ENCODE assay signal across 17 cellular contexts in the genomic region with DNA sequence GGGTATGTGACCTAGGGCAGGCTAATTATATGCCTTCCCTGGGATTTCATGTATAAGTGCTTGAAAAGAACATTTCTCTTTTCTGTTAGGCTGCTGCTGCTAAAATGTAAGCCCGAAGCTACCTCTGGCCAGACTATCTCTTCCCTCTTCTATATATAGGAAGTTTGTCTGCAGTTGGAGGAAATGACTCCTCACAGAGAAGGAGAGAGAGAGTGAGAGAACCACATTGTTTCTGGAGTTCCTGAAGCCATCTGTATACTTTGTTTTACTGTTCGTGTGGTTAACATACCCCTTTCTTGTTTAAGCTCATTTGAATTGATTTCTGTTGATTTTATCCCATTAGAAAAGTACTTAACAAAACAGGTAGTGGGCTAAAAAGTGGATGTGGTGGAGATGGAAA.
DNase-seq lines count a peak whose midpoint lies in the region; ATAC-seq and TF ChIP-seq lines count a peak whose summit lies in the region.
"Had no signal": no experiment of that assay in that cellular context is flagged by ENCODE, and none has a peak within 500 bp of the region (broad histone marks: within the 10 kb centered on the region; RNA-seq: fewer than 3 reads in every experiment).

No MANE protein-coding gene starts in this region.

- peaks cover 84% of the 10 kb centered on the region for H3K4me1 ChIP-seq in OCI-LY3 (ENCODE audit: low read length)
- peaks cover 69% of the 10 kb centered on the region for H3K4me1 ChIP-seq in mononuclear cell (ENCODE audit: insufficient read depth, low read length)
- H3K4me1 ChIP-seq in PC-9 (replicated peaks; ENCODE audit: insufficient read depth) = no peaks in the 10 kb centered on the region
- H3K4me1 ChIP-seq: SJSA1, transverse colon had no signal

- BruUV-seq in PC-9 (replicated peaks; lab: Mats Ljungman, UMichigan) = no TSS peak

- H3K27me3 ChIP-seq in OCI-LY3 (ENCODE audit: low read depth, low read length) (no peaks in the 10 kb centered on the region), mononuclear cell (ENCODE audit: insufficient read depth, low read length) (no peaks in the 10 kb centered on the region), PC-9 (ENCODE audit: insufficient read depth, low read depth) (no peaks in the 10 kb centered on the region)
- H3K27me3 ChIP-seq: SJSA1, transverse colon had no signal

- H3K27ac Mint-ChIP-seq in activated naive CD4-positive, alpha-beta T cell treated with anti-CD3 and anti-CD28 coated beads for 36 hours = no peak overlapping the region
- H3K27ac Mint-ChIP-seq: activated CD4-positive, alpha-beta memory T cell treated with anti-CD3 and anti-CD28 coated beads, Interleukin-2, amount 10 ng/mL, durations not matched to agents 7 days and 5 days had no signal

- H3K9me3 ChIP-seq in OCI-LY3 (ENCODE audit: insufficient read depth, low read length) = no peaks in the 10 kb centered on the region
- no peaks in the 10 kb centered on the region for H3K9me3 ChIP-seq in mononuclear cell (ENCODE audit: low read depth, low read length)
- H3K9me3 ChIP-seq in PC-9 (ENCODE audit: insufficient read depth, low read depth) = no peaks in the 10 kb centered on the region
- H3K9me3 ChIP-seq: SJSA1, transverse colon had no signal

- H3K36me3 Mint-ChIP-seq in activated naive CD4-positive, alpha-beta T cell treated with anti-CD3 and anti-CD28 coated beads for 36 hours (ENCODE audit: low read depth) = no peaks in the 10 kb centered on the region

- intact Hi-C loops in posterior cingulate gyrus (cut with DNase I) = no loop called here
- intact Hi-C loops in activated naive CD4-positive, alpha-beta T cell treated with anti-CD3 and anti-CD28 coated beads for 36 hours (cut with micrococcal nuclease) = no loop called here
- intact Hi-C loops in PC-9 (cut with micrococcal nuclease; ENCODE audit: unreplicated experiment) = no loop called here

- H3K4me3 Mint-ChIP-seq in activated naive CD4-positive, alpha-beta T cell treated with anti-CD3 and anti-CD28 coated beads for 36 hours = no peak overlapping the region
- H3K4me3 Mint-ChIP-seq: activated CD4-positive, alpha-beta memory T cell treated with anti-CD3 and anti-CD28 coated beads, Interleukin-2, amount 10 ng/mL, durations not matched to agents 7 days and 5 days; neural crest cell had no signal

- H3K4me2 ChIP-seq in OCI-LY3 (ENCODE audit: low read length) = peak overlapping the region; percentile 53
- H3K4me2 ChIP-seq in PC-9 = no peak overlapping the region

- H2AFZ ChIP-seq in OCI-LY3 (ENCODE audit: low read depth, low read length) = no peak overlapping the region
- H2AFZ ChIP-seq in PC-9 = no peak overlapping the region

- H3K9me2 ChIP-seq in PC-9 (ENCODE audit: insufficient read depth) = no peaks in the 10 kb centered on the region

- H4K20me1 ChIP-seq in OCI-LY3 (ENCODE audit: insufficient read depth, low read length) = peaks cover 3% of the 10 kb centered on the region; the same call in 1 of the 2 replicates
- no peaks in the 10 kb centered on the region for H4K20me1 ChIP-seq in PC-9 (ENCODE audit: insufficient read depth)

- H3K4me3 ChIP-seq in OCI-LY3 (ENCODE audit: low read length) (peak overlapping the region; percentile 45), mononuclear cell (ENCODE audit: low read length) (peak overlapping the region; percentile 3), PC-9 (no peak overlapping the region)
- H3K4me3 ChIP-seq: SJSA1, transverse colon had no signal

- H3K36me3 ChIP-seq in OCI-LY3 (replicated peaks; ENCODE audit: low read depth, low read length) (peaks cover 51% of the 10 kb centered on the region), PC-9 (ENCODE audit: low read depth) (no peaks in the 10 kb centered on the region)
- H3K36me3 ChIP-seq: SJSA1, transverse colon had no signal

- no peaks in the 10 kb centered on the region for H3K27me3 Mint-ChIP-seq in activated naive CD4-positive, alpha-beta T cell treated with anti-CD3 and anti-CD28 coated beads for 36 hours (ENCODE audit: low read depth)
- H3K27me3 Mint-ChIP-seq: activated CD4-positive, alpha-beta memory T cell treated with anti-CD3 and anti-CD28 coated beads, Interleukin-2, amount 10 ng/mL, durations not matched to agents 7 days and 5 days had no signal

- H3F3A ChIP-seq in PC-9 (ENCODE audit: insufficient read depth, low read depth) = no peaks in the 10 kb centered on the region

- DNase-seq in CD1c-positive myeloid dendritic cell (ENCODE audit: extremely low spot score) (peak; percentile 73), posterior cingulate gyrus (no peak), SW480 (ENCODE audit: low spot score) (no peak), PC-9 (no peak)
- DNase-seq in activated naive CD4-positive, alpha-beta T cell treated with anti-CD3 and anti-CD28 coated beads for 36 hours = no peak
- DNase-seq: activated CD4-positive, alpha-beta memory T cell treated with anti-CD3 and anti-CD28 coated beads, Interleukin-2, amount 10 ng/mL, durations not matched to agents 7 days and 5 days; cerebellar nuclear complex; DMS53; NCI-H2171; retina; stimulated activated CD4-positive, alpha-beta T cell treated with anti-CD3 and anti-CD28 coated beads, Interleukin-2, amount 100 ng/mL, for 24 hours; transverse colon had no signal

- H3K27ac ChIP-seq in OCI-LY3 (ENCODE audit: low read length) = peak overlapping the region; percentile 69
- H3K27ac ChIP-seq in PC-9 = no peak overlapping the region
- H3K27ac ChIP-seq: SJSA1, transverse colon had no signal

- peaks cover 16% of the 10 kb centered on the region for H3K4me1 Mint-ChIP-seq in activated naive CD4-positive, alpha-beta T cell treated with anti-CD3 and anti-CD28 coated beads for 36 hours (ENCODE audit: low read depth)
- H3K4me1 Mint-ChIP-seq: activated CD4-positive, alpha-beta memory T cell treated with anti-CD3 and anti-CD28 coated beads, Interleukin-2, amount 10 ng/mL, durations not matched to agents 7 days and 5 days; neural crest cell had no signal

- H3K9ac ChIP-seq in OCI-LY3 (ENCODE audit: low read length) = peak overlapping the region; percentile 26

- peak; percentile 34 for ATAC-seq in HG02884 (IDR thresholded peaks at IDR 0.05; ENCODE audit: unreplicated experiment)

- POLR2A ChIA-PET in PC-9 (lab: Charles Lee; ENCODE audit: unreplicated experiment) = no interaction called here

- TF ChIP-seq CTCF in OCI-LY3 (IDR thresholded peaks at IDR 0.05; ENCODE audit: low read depth, low read length) (no peak), PC-9 (conservative IDR thresholded peaks at IDR 0.05) (no peak)

- H3K9me3 Mint-ChIP-seq in activated naive CD4-positive, alpha-beta T cell treated with anti-CD3 and anti-CD28 coated beads for 36 hours = no peaks in the 10 kb centered on the region
- H3K9me3 Mint-ChIP-seq: activated CD4-positive, alpha-beta memory T cell treated with anti-CD3 and anti-CD28 coated beads, Interleukin-2, amount 10 ng/mL, durations not matched to agents 7 days and 5 days; neural crest cell had no signal

- CTCF ChIA-PET in activated naive CD4-positive, alpha-beta T cell treated with anti-CD3 and anti-CD28 coated beads for 36 hours (lab: Charles Lee) = no interaction called here
- CTCF ChIA-PET in PC-9 (lab: Charles Lee) = no interaction called here

- peaks cover 87% of the 10 kb centered on the region for H3K79me2 ChIP-seq in OCI-LY3 (ENCODE audit: low read length)
- no peaks in the 10 kb centered on the region for H3K79me2 ChIP-seq in PC-9 (ENCODE audit: low read depth)
